Comparison of ENCODE assay signal across 26 cellular contexts in genomic region chr9:134981829-134982228, GRCh38.
"Had no signal": no experiment of that assay in that cellular context is flagged by ENCODE, and none has a peak within 500 bp of the region (broad histone marks: within the 10 kb centered on the region; RNA-seq: fewer than 3 reads in every experiment).

No MANE protein-coding gene starts in this region.

- H3K4me3 ChIP-seq: ascending aorta, body of pancreas had no signal

- H3K27ac Mint-ChIP-seq: activated CD4-positive, alpha-beta memory T cell treated with anti-CD3 and anti-CD28 coated beads, Interleukin-2, amount 10 ng/mL, durations not matched to agents 7 days and 5 days; activated CD4-positive, alpha-beta T cell treated with anti-CD3 and anti-CD28 coated beads for 36 hours; activated naive CD4-positive, alpha-beta T cell treated with anti-CD3 and anti-CD28 coated beads for 36 hours; activated T-helper 17 cell treated with anti-CD3 and anti-CD28 coated beads, Interleukin-2, amount 50 U/mL, for 72 hours had no signal

- H3K4me3 Mint-ChIP-seq: activated CD4-positive, alpha-beta memory T cell treated with anti-CD3 and anti-CD28 coated beads, Interleukin-2, amount 10 ng/mL, durations not matched to agents 7 days and 5 days; activated CD4-positive, alpha-beta T cell treated with anti-CD3 and anti-CD28 coated beads for 36 hours; activated naive CD4-positive, alpha-beta T cell treated with anti-CD3 and anti-CD28 coated beads for 36 hours; activated T-helper 17 cell treated with anti-CD3 and anti-CD28 coated beads, Interleukin-2, amount 50 U/mL, for 72 hours had no signal

- H3K9me3 ChIP-seq: ascending aorta, SK-N-SH had no signal

- DNase-seq: activated CD4-positive, alpha-beta memory T cell treated with anti-CD3 and anti-CD28 coated beads, Interleukin-2, amount 10 ng/mL, durations not matched to agents 7 days and 5 days; activated CD4-positive, alpha-beta T cell treated with anti-CD3 and anti-CD28 coated beads for 36 hours; activated CD4-positive, alpha-beta T cell treated with anti-CD3 and anti-CD28 coated beads, Interleukin-2, amount 50 U/mL, for 1 hour; activated gamma-delta T cell; activated naive CD4-positive, alpha-beta T cell treated with anti-CD3 and anti-CD28 coated beads for 36 hours; activated T-cell treated with anti-CD3 and anti-CD28 coated beads for 4 hours; activated T-cell treated with anti-CD3 and anti-CD28 coated beads, Interleukin-2, amount 50 U/mL, for 48 hours; amniotic stem cell; body of pancreas; central memory CD4-positive, alpha-beta T cell; Karpas-422; MM.1S; NCI-H1105; NCI-H1436; NCI-H1694 treated with DMSO at 0.1 percent for 48 hours; NCI-H2029 treated with DMSO at 0.1 percent for 48 hours; NCI-H345; NCI-H510A; NCI-H526 treated with DMSO at 0.1 percent for 48 hours; NCI-H82; SK-N-SH; T-helper 1 cell had no signal

- H3K27me3 ChIP-seq: ascending aorta, body of pancreas had no signal

- ATAC-seq: activated CD4-positive, alpha-beta T cell treated with anti-CD3 and anti-CD28 coated beads for 36 hours; activated T-helper 17 cell treated with anti-CD3 and anti-CD28 coated beads, Interleukin-2, amount 50 U/mL, for 72 hours; body of pancreas had no signal

- H3K36me3 ChIP-seq: ascending aorta had no signal

- FAIRE-seq: bronchial epithelial cell had no signal

- H3K9me3 Mint-ChIP-seq: activated T-helper 17 cell treated with anti-CD3 and anti-CD28 coated beads, Interleukin-2, amount 50 U/mL, for 72 hours had no signal

- H3K4me2 ChIP-seq: SK-N-SH had no signal

- H3K4me1 ChIP-seq: ascending aorta, body of pancreas had no signal

- H3K4me1 Mint-ChIP-seq: activated CD4-positive, alpha-beta memory T cell treated with anti-CD3 and anti-CD28 coated beads, Interleukin-2, amount 10 ng/mL, durations not matched to agents 7 days and 5 days; activated CD4-positive, alpha-beta T cell treated with anti-CD3 and anti-CD28 coated beads for 36 hours; activated T-helper 17 cell treated with anti-CD3 and anti-CD28 coated beads, Interleukin-2, amount 50 U/mL, for 72 hours had no signal

- H3K9ac ChIP-seq: SK-N-SH had no signal

- H3K27ac ChIP-seq: ascending aorta, body of pancreas, VCaP had no signal

- H3K27me3 Mint-ChIP-seq: activated CD4-positive, alpha-beta memory T cell treated with anti-CD3 and anti-CD28 coated beads, Interleukin-2, amount 10 ng/mL, durations not matched to agents 7 days and 5 days had no signal
